In the genomic region with DNA sequence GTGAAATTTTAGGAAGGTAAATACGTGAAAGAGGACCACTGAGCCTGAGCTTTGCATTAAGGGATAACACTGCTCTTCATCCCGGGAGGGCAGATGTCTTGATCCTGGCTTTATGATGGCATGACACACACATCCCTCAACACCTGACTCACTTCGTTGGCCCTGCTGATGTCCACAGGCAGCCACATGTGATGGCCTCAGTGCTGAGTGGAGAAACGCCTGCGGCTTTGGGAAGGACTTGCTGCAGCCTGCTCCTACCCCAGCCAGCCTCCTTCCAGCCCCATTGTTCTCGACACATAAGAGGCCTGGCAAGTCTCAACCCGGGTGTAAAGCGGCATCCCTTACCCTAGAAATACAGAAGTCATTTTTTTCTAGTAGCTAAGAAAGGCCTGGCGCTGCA, we compare ENCODE assay signal across 24 cellular contexts.
DNase-seq lines count a peak whose midpoint lies in the region; ATAC-seq, FAIRE-seq and TF ChIP-seq lines count a peak whose summit lies in the region.
"Had no signal": no experiment of that assay in that cellular context is flagged by ENCODE, and none has a peak within 500 bp of the region (broad histone marks: within the 10 kb centered on the region; RNA-seq: fewer than 3 reads in every experiment).

No MANE protein-coding gene starts in this region.

- H3K9ac ChIP-seq in IMR-90 (ENCODE audit: low read depth, low read length) (no peak overlapping the region), astrocyte (ENCODE audit: low read length) (no peak overlapping the region), keratinocyte (ENCODE audit: control insufficient read depth, extremely low read depth, insufficient read depth, low read length) (peak overlapping the region; percentile 51)

- no peak overlapping the region for H3K56ac ChIP-seq in IMR-90 (ENCODE audit: extremely low read depth, insufficient read depth, low read length)

- no peak overlapping the region for H3K27ac ChIP-seq in IMR-90 (ENCODE audit: insufficient read depth, low read length)
- H3K27ac ChIP-seq in astrocyte (ENCODE audit: low read depth, low read length): no peak overlapping the region
- H3K27ac ChIP-seq in keratinocyte (ENCODE audit: control insufficient read depth, insufficient read depth, low read length): peak overlapping the region; percentile 82
- H3K27ac ChIP-seq in CD4-positive, alpha-beta memory T cell (ENCODE audit: low read depth, low read length): no peak overlapping the region

- H3K14ac ChIP-seq in IMR-90 (replicated peaks; ENCODE audit: low read depth, low read length): peak overlapping the region; percentile 62; the same call in 1 of the 2 replicates

- H3K23ac ChIP-seq in IMR-90 (ENCODE audit: low read depth, low read length): no peak overlapping the region

- dilution Hi-C loops in IMR-90 (cut with HindIII; ENCODE audit: low sequenced_read_pairs, unreplicated experiment): no loop called here
- dilution Hi-C loops in keratinocyte (cut with MboI; ENCODE audit: extremely low pct_ligation_motif_present, low sequenced_read_pairs): no loop called here

- H3K9me1 ChIP-seq in IMR-90 (ENCODE audit: insufficient read depth, low read length) (no peaks in the 10 kb centered on the region; the same call in 1 of the 2 replicates), keratinocyte (ENCODE audit: control insufficient read depth, extremely low read depth, insufficient read depth, low read length) (no peaks in the 10 kb centered on the region)

- H3K36me3 ChIP-seq in IMR-90 (ENCODE audit: control insufficient read depth, insufficient read depth, low read length): no peaks in the 10 kb centered on the region
- H3K36me3 ChIP-seq in astrocyte (ENCODE audit: insufficient read depth, low read length): no peaks in the 10 kb centered on the region
- no peaks in the 10 kb centered on the region for H3K36me3 ChIP-seq in keratinocyte (ENCODE audit: control insufficient read depth in 2 of 2, extremely low read depth in 1 of 2, insufficient read depth in 2 of 2, low read length in 2 of 2)
- H3K36me3 ChIP-seq in CD4-positive, alpha-beta memory T cell (ENCODE audit: insufficient read depth, low read length): no peaks in the 10 kb centered on the region
- H3K36me3 ChIP-seq: breast epithelium, spleen, vagina had no signal

- in situ Hi-C loops in IMR-90 (cut with MboI; ENCODE audit: low sequenced_read_pairs): no loop called here

- H3K4me3 ChIP-seq in IMR-90 (ENCODE audit: insufficient read depth, low read depth, low read length) (no peak overlapping the region), astrocyte (ENCODE audit: insufficient read depth, low read depth, low read length) (no peak overlapping the region), keratinocyte (ENCODE audit: control insufficient read depth in 2 of 3, extremely low read depth in 1 of 3, insufficient read depth in 2 of 3, low read depth in 1 of 3, low read length in 3 of 3) (peak overlapping the region in 1 of 3 experiments; percentile 25)
- H3K4me3 ChIP-seq in CD4-positive, alpha-beta memory T cell (ENCODE audit: low read length in 2 of 2): no peak overlapping the region
- H3K4me3 ChIP-seq: breast epithelium, spleen, vagina had no signal

- no peaks in the 10 kb centered on the region for H3K9me3 ChIP-seq in IMR-90 (ENCODE audit: control insufficient read depth, insufficient read depth, low read length)
- no peaks in the 10 kb centered on the region for H3K9me3 ChIP-seq in astrocyte (ENCODE audit: insufficient read depth, low read depth, low read length)
- no peaks in the 10 kb centered on the region for H3K9me3 ChIP-seq in keratinocyte (ENCODE audit: control insufficient read depth, low read depth, low read length)
- no peaks in the 10 kb centered on the region for H3K9me3 ChIP-seq in CD4-positive, alpha-beta memory T cell (ENCODE audit: control insufficient read depth in 1 of 2, low read length in 2 of 2)
- H3K9me3 ChIP-seq: breast epithelium, spleen, vagina had no signal

- ATAC-seq in IMR-90 (ENCODE audit: low read depth) (no peak), HG02973 (IDR thresholded peaks at IDR 0.05; ENCODE audit: unreplicated experiment) (no peak), GM21825 (IDR thresholded peaks at IDR 0.05; ENCODE audit: unreplicated experiment) (no peak)

- H3K18ac ChIP-seq in IMR-90 (ENCODE audit: low read depth, low read length): no peak overlapping the region

- DNase-seq in AG08395 (ENCODE audit: low spot score) (peak; percentile 28), IMR-90 (peak; percentile 49), astrocyte (ENCODE audit: low read depth) (peak; percentile 65), keratinocyte (ENCODE audit: low read depth, low spot score) (peak; percentile 99)
- no peak for DNase-seq in CD4-positive, alpha-beta memory T cell
- no peak for DNase-seq in activated CD4-positive, alpha-beta T cell treated with anti-CD3 and anti-CD28 coated beads for 48 hours
- DNase-seq: activated CD4-positive, alpha-beta T cell treated with anti-CD3 and anti-CD28 coated beads, Interleukin-2, amount 10 ng/mL, durations not matched to agents 24 days and 14 days; DMS 273 treated with DMSO at 0.1 percent for 48 hours; midbrain; NCI-H1436; NCI-H226; spleen; stimulated activated CD8-positive, alpha-beta memory T cell treated with anti-CD3 and anti-CD28 coated beads, Interleukin-4, amount 100 ng/mL, for 48 hours; SW 1271 had no signal

- H3K4me2 ChIP-seq in IMR-90 (ENCODE audit: low read depth, low read length): no peak overlapping the region
- no peak overlapping the region for H3K4me2 ChIP-seq in astrocyte (ENCODE audit: low read length)
- peak overlapping the region; percentile 68 for H3K4me2 ChIP-seq in keratinocyte (ENCODE audit: control insufficient read depth, extremely low read depth, insufficient read depth, low read depth, low read length)

- H2AFZ ChIP-seq in IMR-90 (replicated peaks; ENCODE audit: low read length, poor library complexity): peak overlapping the region; percentile 29
- no peak overlapping the region for H2AFZ ChIP-seq in astrocyte (ENCODE audit: low read depth, low read length)
- H2AFZ ChIP-seq in keratinocyte (ENCODE audit: control insufficient read depth, low read length): no peak overlapping the region

- 0 out of 2 replicates have a peak overlapping the region, but pooled peaks have one; percentile 6 for H3K4ac ChIP-seq in IMR-90 (ENCODE audit: low read depth, low read length)

- no peaks in the 10 kb centered on the region for H3K79me2 ChIP-seq in astrocyte (ENCODE audit: insufficient read depth, low read length)
- H3K79me2 ChIP-seq in keratinocyte (ENCODE audit: control insufficient read depth, insufficient read depth, low read length): no peaks in the 10 kb centered on the region

- no peak overlapping the region for H2AK5ac ChIP-seq in IMR-90 (ENCODE audit: low read depth, low read length)

- H4K5ac ChIP-seq in IMR-90 (ENCODE audit: low read depth, low read length): no peak overlapping the region

- H3K4me1 ChIP-seq in IMR-90 (ENCODE audit: control insufficient read depth, insufficient read depth, low read length) (peaks cover 5% of the 10 kb centered on the region), astrocyte (ENCODE audit: insufficient read depth, low read length) (peaks cover 29% of the 10 kb centered on the region), keratinocyte (ENCODE audit: control insufficient read depth, extremely low read depth, insufficient read depth, low read length) (peaks cover 65% of the 10 kb centered on the region)
- H3K4me1 ChIP-seq in CD4-positive, alpha-beta memory T cell (ENCODE audit: insufficient read depth, low read length): no peaks in the 10 kb centered on the region
- H3K4me1 ChIP-seq: breast epithelium, spleen had no signal

- no peaks in the 10 kb centered on the region for H3K9me3 Mint-ChIP-seq in astrocyte (ENCODE audit: unreplicated experiment)
- no peaks in the 10 kb centered on the region for H3K9me3 Mint-ChIP-seq in CD4-positive, alpha-beta memory T cell
- H3K9me3 Mint-ChIP-seq: CD14-positive monocyte; dendritic cell treated with granulocyte-macrophage colony-stimulating factor and Interleukin-4, amounts not matched to agents 40 ng/mL and 50 ng/mL, for 4 days; nephron had no signal

- no peak for TF ChIP-seq CTCF in IMR-90 (conservative IDR thresholded peaks at IDR 0.05; ENCODE audit: low read depth, low read length)
- no peak for TF ChIP-seq CTCF in astrocyte (IDR thresholded peaks at IDR 0.05; ENCODE audit: insufficient read depth, low read depth, low read length)
- no peak for TF ChIP-seq CTCF in keratinocyte (optimal IDR thresholded peaks at IDR 0.05 in 1 of 3, IDR thresholded peaks at IDR 0.05 in 1 of 3, conservative IDR thresholded peaks at IDR 0.05 in 1 of 3; ENCODE audit: extremely low read depth in 1 of 3, insufficient read depth in 2 of 3, low read length in 3 of 3)

- peak overlapping the region; percentile 49 for H2AK9ac ChIP-seq in IMR-90 (replicated peaks; ENCODE audit: low read depth, low read length, poor library complexity)

- no peak overlapping the region for H2BK5ac ChIP-seq in IMR-90 (ENCODE audit: low read depth, low read length, poor library complexity, severe bottlenecking)

- H4K8ac ChIP-seq in IMR-90 (ENCODE audit: low read depth in 2 of 2, low read length in 2 of 2): no peak overlapping the region

- H3K36me3 Mint-ChIP-seq in astrocyte (ENCODE audit: low read depth, unreplicated experiment): no peaks in the 10 kb centered on the region
- no peaks in the 10 kb centered on the region for H3K36me3 Mint-ChIP-seq in CD4-positive, alpha-beta memory T cell
- H3K36me3 Mint-ChIP-seq: CD14-positive monocyte had no signal

- POLR2A ChIA-PET in IMR-90 (lab: Charles Lee; ENCODE audit: unreplicated experiment): no interaction called here
- POLR2A ChIA-PET in CD4-positive, alpha-beta memory T cell (lab: Charles Lee; ENCODE audit: partially characterized antibody): no interaction called here

- no peak overlapping the region for H2BK20ac ChIP-seq in IMR-90 (ENCODE audit: low read depth, low read length)

- H3K4me3 Mint-ChIP-seq in astrocyte (ENCODE audit: unreplicated experiment): no peak overlapping the region
- no peak overlapping the region for H3K4me3 Mint-ChIP-seq in CD4-positive, alpha-beta memory T cell
- H3K4me3 Mint-ChIP-seq: activated CD4-positive, alpha-beta T cell treated with anti-CD3 and anti-CD28 coated beads, Interleukin-2, amount 10 ng/mL, durations not matched to agents 24 days and 14 days; CD14-positive monocyte; dendritic cell treated with granulocyte-macrophage colony-stimulating factor and Interleukin-4, amounts not matched to agents 40 ng/mL and 50 ng/mL, for 4 days; nephron had no signal

- H3K79me1 ChIP-seq in IMR-90 (ENCODE audit: low read depth in 1 of 2, low read length in 2 of 2): no peaks in the 10 kb centered on the region

- peak overlapping the region; percentile 3 for H3K27ac Mint-ChIP-seq in astrocyte (ENCODE audit: unreplicated experiment)
- no peak overlapping the region for H3K27ac Mint-ChIP-seq in CD4-positive, alpha-beta memory T cell
- H3K27ac Mint-ChIP-seq: activated CD4-positive, alpha-beta T cell treated with anti-CD3 and anti-CD28 coated beads, Interleukin-2, amount 10 ng/mL, durations not matched to agents 24 days and 14 days; CD14-positive monocyte; dendritic cell treated with granulocyte-macrophage colony-stimulating factor and Interleukin-4, amounts not matched to agents 40 ng/mL and 50 ng/mL, for 4 days; nephron; progenitor cell of endocrine pancreas had no signal

- TF ChIP-seq POLR2A in IMR-90 (IDR thresholded peaks at IDR 0.05; ENCODE audit: low read depth, low read length): no peak

- WGBS in IMR-90 (ENCODE audit: extremely low coverage in 2 of 2, insufficient read length in 1 of 2), 2 experiments: 100% methylated on average over 1 of the region's 9 CpGs; no CpG with 5 or more reads in 1 of the 2 experiments

- FAIRE-seq in astrocyte (lab: Jason Lieb, UNC) (no peak), keratinocyte (lab: Jason Lieb, UNC) (peak; percentile 100)
- FAIRE-seq: endothelial cell of umbilical vein, TTC549 had no signal

- H2BK15ac ChIP-seq in IMR-90 (ENCODE audit: low read depth, low read length): no peak overlapping the region

- H3K27me3 Mint-ChIP-seq in astrocyte (ENCODE audit: low read depth, unreplicated experiment): peaks cover 5% of the 10 kb centered on the region
- peaks cover 9 to 28% of the 10 kb centered on the region in 2 donors for H3K27me3 Mint-ChIP-seq in CD4-positive, alpha-beta memory T cell
- H3K27me3 Mint-ChIP-seq: activated CD4-positive, alpha-beta T cell treated with anti-CD3 and anti-CD28 coated beads, Interleukin-2, amount 10 ng/mL, durations not matched to agents 24 days and 14 days had no signal

- CTCF ChIA-PET in IMR-90 (lab: Yijun Ruan, JAX): no interaction called here
- CTCF ChIA-PET in CD4-positive, alpha-beta memory T cell (lab: Charles Lee; ENCODE audit: partially characterized antibody): no interaction called here

- BruUV-seq in IMR-90 (replicated peaks; lab: Mats Ljungman, UMichigan): no TSS peak

- no peaks in the 10 kb centered on the region for H4K20me1 ChIP-seq in IMR-90 (ENCODE audit: insufficient read depth, low read length)
- no peaks in the 10 kb centered on the region for H4K20me1 ChIP-seq in astrocyte (ENCODE audit: insufficient read depth, low read length)
- no peaks in the 10 kb centered on the region for H4K20me1 ChIP-seq in keratinocyte (ENCODE audit: control insufficient read depth, extremely low read depth, insufficient read depth, low read length)

- no peak for TF ChIP-seq RAD21 in IMR-90 (IDR thresholded peaks at IDR 0.05; ENCODE audit: low read length)

- peak overlapping the region; percentile 19; the same call in 1 of the 2 replicates for H2BK120ac ChIP-seq in IMR-90 (ENCODE audit: low read depth, low read length)

- H3K4me1 Mint-ChIP-seq in astrocyte (ENCODE audit: low read depth, unreplicated experiment): peaks cover 40% of the 10 kb centered on the region
- H3K4me1 Mint-ChIP-seq in CD4-positive, alpha-beta memory T cell: peaks cover 0 to 3% (median 1%) of the 10 kb centered on the region in 4 donors
- H3K4me1 Mint-ChIP-seq: CD14-positive monocyte had no signal

- peak overlapping the region; percentile 22; the same call in 1 of the 2 replicates for H4K91ac ChIP-seq in IMR-90 (ENCODE audit: insufficient read depth, low read depth, low read length)

- intact Hi-C loops in IMR-90 (cut with micrococcal nuclease): loop anchor here (5.0 kb wide), 1 partner anchor 52 kb away; no protein-coding TSS in a partner anchor
- intact Hi-C loops in CD4-positive, alpha-beta memory T cell (cut with micrococcal nuclease): no loop called here

- H3K27me3 ChIP-seq in IMR-90 (ENCODE audit: control insufficient read depth, insufficient read depth, low read length): no peaks in the 10 kb centered on the region
- H3K27me3 ChIP-seq in astrocyte (ENCODE audit: insufficient read depth, low read length): no peaks in the 10 kb centered on the region
- no peaks in the 10 kb centered on the region for H3K27me3 ChIP-seq in keratinocyte (ENCODE audit: control insufficient read depth, extremely low read depth, insufficient read depth, low read length)
- H3K27me3 ChIP-seq in CD4-positive, alpha-beta memory T cell (ENCODE audit: insufficient read depth, low read length): no peaks in the 10 kb centered on the region
- H3K27me3 ChIP-seq: breast epithelium, vagina had no signal

Comparison
In these comparisons a context has a peak if more than half of its experiments do, and no peak if none do; other contexts are left out.
1. DNase-seq: peak in AG08395 (single experiment), IMR-90 (single experiment), astrocyte (single experiment) and keratinocyte (single experiment); none in CD4-positive, alpha-beta memory T cell (0 of 5) and activated CD4-positive, alpha-beta T cell treated with anti-CD3 and anti-CD28 coated beads for 48 hours (single experiment).